ENCODE assay signal across 1 cellular context in genomic region chr6:78868124-78868523, GRCh38.
TF ChIP-seq lines count a peak whose summit lies in the region.

No MANE protein-coding gene starts in this region.

TF ChIP-seq in H1, 55 proteins besides CTCF, POLR2A, EP300 and RAD21 (continued from another document):
- TF ChIP-seq, protein P1, sequence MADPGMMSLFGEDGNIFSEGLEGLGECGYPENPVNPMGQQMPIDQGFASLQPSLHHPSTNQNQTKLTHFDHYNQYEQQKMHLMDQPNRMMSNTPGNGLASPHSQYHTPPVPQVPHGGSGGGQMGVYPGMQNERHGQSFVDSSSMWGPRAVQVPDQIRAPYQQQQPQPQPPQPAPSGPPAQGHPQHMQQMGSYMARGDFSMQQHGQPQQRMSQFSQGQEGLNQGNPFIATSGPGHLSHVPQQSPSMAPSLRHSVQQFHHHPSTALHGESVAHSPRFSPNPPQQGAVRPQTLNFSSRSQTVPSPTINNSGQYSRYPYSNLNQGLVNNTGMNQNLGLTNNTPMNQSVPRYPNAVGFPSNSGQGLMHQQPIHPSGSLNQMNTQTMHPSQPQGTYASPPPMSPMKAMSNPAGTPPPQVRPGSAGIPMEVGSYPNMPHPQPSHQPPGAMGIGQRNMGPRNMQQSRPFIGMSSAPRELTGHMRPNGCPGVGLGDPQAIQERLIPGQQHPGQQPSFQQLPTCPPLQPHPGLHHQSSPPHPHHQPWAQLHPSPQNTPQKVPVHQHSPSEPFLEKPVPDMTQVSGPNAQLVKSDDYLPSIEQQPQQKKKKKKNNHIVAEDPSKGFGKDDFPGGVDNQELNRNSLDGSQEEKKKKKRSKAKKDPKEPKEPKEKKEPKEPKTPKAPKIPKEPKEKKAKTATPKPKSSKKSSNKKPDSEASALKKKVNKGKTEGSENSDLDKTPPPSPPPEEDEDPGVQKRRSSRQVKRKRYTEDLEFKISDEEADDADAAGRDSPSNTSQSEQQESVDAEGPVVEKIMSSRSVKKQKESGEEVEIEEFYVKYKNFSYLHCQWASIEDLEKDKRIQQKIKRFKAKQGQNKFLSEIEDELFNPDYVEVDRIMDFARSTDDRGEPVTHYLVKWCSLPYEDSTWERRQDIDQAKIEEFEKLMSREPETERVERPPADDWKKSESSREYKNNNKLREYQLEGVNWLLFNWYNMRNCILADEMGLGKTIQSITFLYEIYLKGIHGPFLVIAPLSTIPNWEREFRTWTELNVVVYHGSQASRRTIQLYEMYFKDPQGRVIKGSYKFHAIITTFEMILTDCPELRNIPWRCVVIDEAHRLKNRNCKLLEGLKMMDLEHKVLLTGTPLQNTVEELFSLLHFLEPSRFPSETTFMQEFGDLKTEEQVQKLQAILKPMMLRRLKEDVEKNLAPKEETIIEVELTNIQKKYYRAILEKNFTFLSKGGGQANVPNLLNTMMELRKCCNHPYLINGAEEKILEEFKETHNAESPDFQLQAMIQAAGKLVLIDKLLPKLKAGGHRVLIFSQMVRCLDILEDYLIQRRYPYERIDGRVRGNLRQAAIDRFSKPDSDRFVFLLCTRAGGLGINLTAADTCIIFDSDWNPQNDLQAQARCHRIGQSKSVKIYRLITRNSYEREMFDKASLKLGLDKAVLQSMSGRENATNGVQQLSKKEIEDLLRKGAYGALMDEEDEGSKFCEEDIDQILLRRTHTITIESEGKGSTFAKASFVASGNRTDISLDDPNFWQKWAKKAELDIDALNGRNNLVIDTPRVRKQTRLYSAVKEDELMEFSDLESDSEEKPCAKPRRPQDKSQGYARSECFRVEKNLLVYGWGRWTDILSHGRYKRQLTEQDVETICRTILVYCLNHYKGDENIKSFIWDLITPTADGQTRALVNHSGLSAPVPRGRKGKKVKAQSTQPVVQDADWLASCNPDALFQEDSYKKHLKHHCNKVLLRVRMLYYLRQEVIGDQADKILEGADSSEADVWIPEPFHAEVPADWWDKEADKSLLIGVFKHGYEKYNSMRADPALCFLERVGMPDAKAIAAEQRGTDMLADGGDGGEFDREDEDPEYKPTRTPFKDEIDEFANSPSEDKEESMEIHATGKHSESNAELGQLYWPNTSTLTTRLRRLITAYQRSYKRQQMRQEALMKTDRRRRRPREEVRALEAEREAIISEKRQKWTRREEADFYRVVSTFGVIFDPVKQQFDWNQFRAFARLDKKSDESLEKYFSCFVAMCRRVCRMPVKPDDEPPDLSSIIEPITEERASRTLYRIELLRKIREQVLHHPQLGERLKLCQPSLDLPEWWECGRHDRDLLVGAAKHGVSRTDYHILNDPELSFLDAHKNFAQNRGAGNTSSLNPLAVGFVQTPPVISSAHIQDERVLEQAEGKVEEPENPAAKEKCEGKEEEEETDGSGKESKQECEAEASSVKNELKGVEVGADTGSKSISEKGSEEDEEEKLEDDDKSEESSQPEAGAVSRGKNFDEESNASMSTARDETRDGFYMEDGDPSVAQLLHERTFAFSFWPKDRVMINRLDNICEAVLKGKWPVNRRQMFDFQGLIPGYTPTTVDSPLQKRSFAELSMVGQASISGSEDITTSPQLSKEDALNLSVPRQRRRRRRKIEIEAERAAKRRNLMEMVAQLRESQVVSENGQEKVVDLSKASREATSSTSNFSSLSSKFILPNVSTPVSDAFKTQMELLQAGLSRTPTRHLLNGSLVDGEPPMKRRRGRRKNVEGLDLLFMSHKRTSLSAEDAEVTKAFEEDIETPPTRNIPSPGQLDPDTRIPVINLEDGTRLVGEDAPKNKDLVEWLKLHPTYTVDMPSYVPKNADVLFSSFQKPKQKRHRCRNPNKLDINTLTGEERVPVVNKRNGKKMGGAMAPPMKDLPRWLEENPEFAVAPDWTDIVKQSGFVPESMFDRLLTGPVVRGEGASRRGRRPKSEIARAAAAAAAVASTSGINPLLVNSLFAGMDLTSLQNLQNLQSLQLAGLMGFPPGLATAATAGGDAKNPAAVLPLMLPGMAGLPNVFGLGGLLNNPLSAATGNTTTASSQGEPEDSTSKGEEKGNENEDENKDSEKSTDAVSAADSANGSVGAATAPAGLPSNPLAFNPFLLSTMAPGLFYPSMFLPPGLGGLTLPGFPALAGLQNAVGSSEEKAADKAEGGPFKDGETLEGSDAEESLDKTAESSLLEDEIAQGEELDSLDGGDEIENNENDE (IDR thresholded peaks at IDR 0.05; ENCODE audit: insufficient replicate concordance, low read length): no peak
- no peak for TF ChIP-seq TAF1 (IDR thresholded peaks at IDR 0.05; ENCODE audit: low read depth, low read length)
- no peak for TF ChIP-seq BCL11A (IDR thresholded peaks at IDR 0.05; ENCODE audit: low read depth in 2 of 2, low read length in 2 of 2)
- TF ChIP-seq POU5F1 (IDR thresholded peaks at IDR 0.05; ENCODE audit: low read depth, low read length): no peak
- TF ChIP-seq BRCA1 (IDR thresholded peaks at IDR 0.05; ENCODE audit: low read depth, low read length): no peak
- TF ChIP-seq, protein P2, sequence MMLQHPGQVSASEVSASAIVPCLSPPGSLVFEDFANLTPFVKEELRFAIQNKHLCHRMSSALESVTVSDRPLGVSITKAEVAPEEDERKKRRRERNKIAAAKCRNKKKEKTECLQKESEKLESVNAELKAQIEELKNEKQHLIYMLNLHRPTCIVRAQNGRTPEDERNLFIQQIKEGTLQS (IDR thresholded peaks at IDR 0.05; ENCODE audit: insufficient read depth, low read depth, low read length): no peak
- TF ChIP-seq SIN3A (conservative IDR thresholded peaks at IDR 0.05 in 1 of 2, IDR thresholded peaks at IDR 0.05 in 1 of 2; ENCODE audit: low read depth in 1 of 2, low read length in 2 of 2): no peak
- no peak for TF ChIP-seq SP2 (IDR thresholded peaks at IDR 0.05; ENCODE audit: low read length)
- no peak for TF ChIP-seq JUN (IDR thresholded peaks at IDR 0.05; ENCODE audit: low read depth, low read length)
- no peak for TF ChIP-seq KDM5A (IDR thresholded peaks at IDR 0.05; ENCODE audit: low read length)
- no peak for TF ChIP-seq SRF (IDR thresholded peaks at IDR 0.05; ENCODE audit: low read depth, low read length)
- no peak for TF ChIP-seq SP4 (IDR thresholded peaks at IDR 0.05; ENCODE audit: low read length)
